ENCODE assay signal across 13 cellular contexts in the genomic region with DNA sequence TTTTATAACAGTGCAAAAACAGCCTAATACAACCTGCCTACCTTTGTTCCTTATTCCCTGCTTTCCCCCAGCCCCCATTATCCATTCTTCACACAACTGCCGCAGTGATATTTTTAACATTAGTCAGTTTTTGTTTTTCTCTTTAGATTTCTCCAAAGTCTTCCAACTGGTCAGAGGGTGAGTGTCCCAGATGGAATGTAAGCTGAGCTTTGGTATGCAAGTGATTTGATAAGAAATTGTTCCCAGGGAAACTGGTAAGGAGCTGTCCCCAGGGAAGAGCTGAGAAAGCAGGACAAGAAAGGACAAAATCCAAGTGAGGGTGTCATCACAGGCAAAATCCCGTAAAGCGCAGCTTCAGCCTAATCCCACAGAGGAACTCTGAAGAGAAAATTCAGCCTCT.
DNase-seq lines count a peak whose midpoint lies in the region; ATAC-seq, FAIRE-seq and TF ChIP-seq lines count a peak whose summit lies in the region.
"Had no signal": no experiment of that assay in that cellular context is flagged by ENCODE, and none has a peak within 500 bp of the region (broad histone marks: within the 10 kb centered on the region; RNA-seq: fewer than 3 reads in every experiment).

No MANE protein-coding gene starts in this region.

- H3K27me3 ChIP-seq in transverse colon = no peaks in the 10 kb centered on the region

- intact Hi-C loops in transverse colon (cut with DNase I; ENCODE audit: low total_unique reads) = no loop called here

- H3K9me3 Mint-ChIP-seq in activated naive CD8-positive, alpha-beta T cell treated with anti-CD3 and anti-CD28 coated beads for 36 hours = peaks cover 8% of the 10 kb centered on the region

- no peak for FAIRE-seq in HTR-8/SVneo (lab: Jason Lieb, UNC)
- FAIRE-seq: islet of Langerhans had no signal

- H3K4me3 Mint-ChIP-seq in activated naive CD8-positive, alpha-beta T cell treated with anti-CD3 and anti-CD28 coated beads for 36 hours = no peak overlapping the region
- H3K4me3 Mint-ChIP-seq: activated T-helper 17 cell treated with anti-CD3 and anti-CD28 coated beads, Interleukin-2, amount 50 U/mL, for 72 hours had no signal

- H3K4me3 ChIP-seq in choroid plexus epithelial cell (ENCODE audit: low read depth, low read length) (no peak overlapping the region), transverse colon (no peak overlapping the region)

- TF ChIP-seq POLR2A in transverse colon (IDR thresholded peaks at IDR 0.05) = no peak

- in situ Hi-C loops in transverse colon (cut with MboI; ENCODE audit: low pct_ligation_motif_present in 1 of 4, low pct_unique_long_range_greater_than_20kb in 1 of 4, low sequenced_read_pairs in 3 of 4) = no loop called here

- H3K27me3 Mint-ChIP-seq in activated naive CD8-positive, alpha-beta T cell treated with anti-CD3 and anti-CD28 coated beads for 36 hours = no peaks in the 10 kb centered on the region
- H3K27me3 Mint-ChIP-seq: activated T-helper 17 cell treated with anti-CD3 and anti-CD28 coated beads, Interleukin-2, amount 50 U/mL, for 72 hours had no signal

- H3K9me3 ChIP-seq in transverse colon = no peaks in the 10 kb centered on the region

- ATAC-seq in left lobe of liver = peak; percentile 44
- ATAC-seq: activated T-helper 17 cell treated with anti-CD3 and anti-CD28 coated beads, Interleukin-2, amount 50 U/mL, for 72 hours had no signal

- H3K36me3 Mint-ChIP-seq in activated naive CD8-positive, alpha-beta T cell treated with anti-CD3 and anti-CD28 coated beads for 36 hours = no peaks in the 10 kb centered on the region

- H3K36me3 ChIP-seq in transverse colon = no peaks in the 10 kb centered on the region

- no peak for TF ChIP-seq EP300 in transverse colon (IDR thresholded peaks at IDR 0.05; ENCODE audit: low read depth)

- H3K4me1 Mint-ChIP-seq in activated naive CD8-positive, alpha-beta T cell treated with anti-CD3 and anti-CD28 coated beads for 36 hours = no peaks in the 10 kb centered on the region
- H3K4me1 Mint-ChIP-seq: activated T-helper 17 cell treated with anti-CD3 and anti-CD28 coated beads, Interleukin-2, amount 50 U/mL, for 72 hours had no signal

- H3K27ac Mint-ChIP-seq in activated naive CD8-positive, alpha-beta T cell treated with anti-CD3 and anti-CD28 coated beads for 36 hours = no peak overlapping the region
- H3K27ac Mint-ChIP-seq: activated T-helper 17 cell treated with anti-CD3 and anti-CD28 coated beads, Interleukin-2, amount 50 U/mL, for 72 hours had no signal

- WGBS in transverse colon (ENCODE audit: low coverage in 1 of 2), 2 donors = 77 to 89% methylated on average over 3 of the region's 3 CpGs

- H3K27ac ChIP-seq in transverse colon = peak overlapping the region in 1 of 4 donors; percentile 12
- H3K27ac ChIP-seq: C4-2B had no signal

- TF ChIP-seq CTCF in choroid plexus epithelial cell (conservative IDR thresholded peaks at IDR 0.05; ENCODE audit: low read depth, low read length) = no peak
- no peak for TF ChIP-seq CTCF in transverse colon (IDR thresholded peaks at IDR 0.05)

- peak; percentile 83 for DNase-seq in AG08395 (ENCODE audit: low spot score)
- peak; percentile 20 for DNase-seq in HTR-8/SVneo (ENCODE audit: insufficient read length, low spot score)
- peak; percentile 86 for DNase-seq in choroid plexus epithelial cell (ENCODE audit: low read depth)
- no peak for DNase-seq in left lobe of liver (ENCODE audit: low spot score)
- DNase-seq in NCI-H1092 (lab: John Stamatoyannopoulos, UW) = no peak
- DNase-seq in NCI-H774 (lab: John Stamatoyannopoulos, UW) = no peak
- no peak for DNase-seq in activated naive CD8-positive, alpha-beta T cell treated with anti-CD3 and anti-CD28 coated beads for 36 hours
- DNase-seq in transverse colon = no peak
- DNase-seq: NCI-H1694 treated with DMSO at 0.1 percent for 48 hours; stimulated activated CD4-positive, alpha-beta T cell treated with anti-CD3 and anti-CD28 coated beads, Interleukin-4, amount 100 ng/mL, for 4 hours had no signal

- no peaks in the 10 kb centered on the region for H3K4me1 ChIP-seq in transverse colon

Comparison
In these comparisons a context has a peak if more than half of its experiments do, and no peak if none do; other contexts are left out.
1. DNase-seq: peak in AG08395 (single experiment), HTR-8/SVneo (single experiment) and choroid plexus epithelial cell (single experiment); none in left lobe of liver (single experiment), NCI-H1092 (single experiment), NCI-H774 (single experiment), activated naive CD8-positive, alpha-beta T cell treated with anti-CD3 and anti-CD28 coated beads for 36 hours (single experiment) and transverse colon (single experiment).